ENCODE assay signal across 9 cellular contexts in genomic region chr11:73312806-73313403, GRCh38. TPM values are rescaled to one million over a fixed set of nuclear protein-coding genes. Genes with fewer than 3 reads are reported as not detected.
DNase-seq lines count a peak whose midpoint lies in the region; ATAC-seq and TF ChIP-seq lines count a peak whose summit lies in the region.
"Had no signal": no experiment of that assay in that cellular context is flagged by ENCODE, and none has a peak within 500 bp of the region (broad histone marks: within the 10 kb centered on the region; RNA-seq: fewer than 3 reads in every experiment).

No MANE protein-coding gene starts in this region.

- H3K27me3 ChIP-seq in H7 (ENCODE audit: control insufficient read depth, insufficient read depth, low read length) (peaks cover 22% of the 10 kb centered on the region), liver (ENCODE audit: control insufficient read depth in 4 of 4, insufficient read depth in 4 of 4, low read length in 3 of 4) (no peaks in the 10 kb centered on the region), stomach (no peaks in the 10 kb centered on the region)

- TF ChIP-seq POLR2A in stomach (IDR thresholded peaks at IDR 0.05), result no peak

- peak overlapping the region; percentile 68 for H3K4me3 Mint-ChIP-seq in MCF 10A (ENCODE audit: unreplicated experiment)

- H3K27me3 Mint-ChIP-seq in MCF 10A (ENCODE audit: insufficient read depth, unreplicated experiment), result no peaks in the 10 kb centered on the region

- H3K4me1 ChIP-seq in liver (ENCODE audit: control insufficient read depth in 4 of 4, insufficient read depth in 4 of 4, low read length in 3 of 4) (peaks cover under 1 to 20% (median 9%) of the 10 kb centered on the region in 4 donors), stomach (peaks cover 79 to 98% (median 95%) of the 10 kb centered on the region in 4 donors)

- no peak for TF ChIP-seq RAD21 in liver (IDR thresholded peaks at IDR 0.05)

- DNase-seq in H7 (peak; percentile 45), MCF 10A (ENCODE audit: unreplicated experiment) (no peak), stomach (no peak), NCI-H1417 treated with DMSO at 0.1 percent for 48 hours (lab: John Stamatoyannopoulos, UW) (no peak), KBM-7 (no peak), NOMO-1 treated with DMSO at 0.1 percent for 48 hours (lab: John Stamatoyannopoulos, UW; ENCODE audit: unreplicated experiment) (no peak)

- intact Hi-C loops in MCF 10A (cut with micrococcal nuclease) (no loop called here), stomach (cut with DNase I; ENCODE audit: low total_unique reads) (no loop called here)

- H3K27ac ChIP-seq in liver (ENCODE audit: low read depth in 1 of 2, low read length in 2 of 2) (peak overlapping the region; percentile 6 to 21), stomach (peak overlapping the region in 4 of 5 donors; percentile 94 to 97 (median 95))

- H3K9ac ChIP-seq in liver (ENCODE audit: low read depth in 1 of 2, low read length in 2 of 2), result no peak overlapping the region

- H3K4me3 ChIP-seq in H7 (ENCODE audit: insufficient read depth, low read depth, low read length) (no peak overlapping the region), liver (ENCODE audit: low read depth in 1 of 3, low read length in 3 of 3) (peak overlapping the region in 1 of 3 donors; percentile 8), stomach (peak overlapping the region; percentile 55 to 83 (median 74))

- H3K36me3 Mint-ChIP-seq in MCF 10A (ENCODE audit: insufficient read depth, unreplicated experiment), result peaks cover 5% of the 10 kb centered on the region

- no peaks in the 10 kb centered on the region for H3K9me3 Mint-ChIP-seq in MCF 10A (ENCODE audit: unreplicated experiment)

- ATAC-seq in GM21381 (IDR thresholded peaks at IDR 0.05; ENCODE audit: unreplicated experiment), result no peak

- H3K27ac Mint-ChIP-seq in MCF 10A (ENCODE audit: low read depth, unreplicated experiment), result peak overlapping the region; percentile 89

- H3K9me3 ChIP-seq in liver (ENCODE audit: control insufficient read depth in 4 of 4, low read length in 3 of 4) (no peaks in the 10 kb centered on the region), stomach (no peaks in the 10 kb centered on the region)

- BruUV-seq in MCF 10A (replicated peaks; lab: Mats Ljungman, UMichigan), result no TSS peak

- 77% methylated on average over 7 of the region's 7 CpGs for WGBS in liver
- WGBS in stomach, 5 donors, result 55 to 69% (median 66%) methylated on average over 7 of the region's 7 CpGs

- TF ChIP-seq CTCF in MCF 10A (IDR thresholded peaks at IDR 0.05; ENCODE audit: unreplicated experiment) (no peak), liver (IDR thresholded peaks at IDR 0.05; ENCODE audit: low read depth, low read length, missing input control) (no peak), stomach (IDR thresholded peaks at IDR 0.05) (no peak)

- H3K4me1 Mint-ChIP-seq in MCF 10A (ENCODE audit: insufficient read depth, unreplicated experiment), result peaks cover 46% of the 10 kb centered on the region

- in situ Hi-C loops in KBM-7 (cut with MboI; ENCODE audit: low pct_unique_long_range_greater_than_20kb, low sequenced_read_pairs), result no loop called here

- no peak for TF ChIP-seq EP300 in stomach (IDR thresholded peaks at IDR 0.05)

- peaks cover 2% of the 10 kb centered on the region; the same call in 1 of the 2 replicates for H3K36me3 ChIP-seq in H7 (replicated peaks; ENCODE audit: control insufficient read depth, insufficient read depth, low read length)
- no peaks in the 10 kb centered on the region for H3K36me3 ChIP-seq in liver (ENCODE audit: control insufficient read depth in 4 of 4, insufficient read depth in 3 of 4, low read depth in 1 of 4, low read length in 3 of 4)
- H3K36me3 ChIP-seq in stomach, result no peaks in the 10 kb centered on the region

- POLR2A ChIA-PET in MCF 10A (lab: Yijun Ruan, JAX), result interaction anchor here (0.5 to 0.9 kb wide), 2 partner anchors 42 to 842 kb away, joined by 3 to 4 read pairs; no protein-coding TSS in a partner anchor

- CTCF ChIA-PET in MCF 10A (lab: Yijun Ruan, JAX), result interaction anchor here (0.7 to 3.5 kb wide), 4 partner anchors 11 to 323 kb away, joined by 3 to 20 read pairs (median 5); no protein-coding TSS in a partner anchor

TF ChIP-seq in liver, 16 proteins besides CTCF, POLR2A, EP300 and RAD21:
- TF ChIP-seq GABPA (IDR thresholded peaks at IDR 0.05 in 1 of 2, conservative IDR thresholded peaks at IDR 0.05 in 1 of 2), result no peak
- no peak for TF ChIP-seq EGR1 (IDR thresholded peaks at IDR 0.05; ENCODE audit: low read depth in 2 of 2)
- TF ChIP-seq HNF4G (IDR thresholded peaks at IDR 0.05), result no peak
- TF ChIP-seq HNF4A (conservative IDR thresholded peaks at IDR 0.05), result no peak
- TF ChIP-seq FOXA1 (IDR thresholded peaks at IDR 0.05), result no peak
- TF ChIP-seq NR2F2 (IDR thresholded peaks at IDR 0.05), result no peak

RNA-seq across cellular contexts. Expression of gene ARHGEF17, which starts 4.8 kb away (rescaled TPM):
- total RNA-seq in H7 (2014; rRNA removed; shearing (Covaris generic)), result 3.3 and 6.6 TPM in 2 replicates
- total RNA-seq in MCF 10A (2022), result 27.6 and 29.3 TPM in 2 replicates
- total RNA-seq in liver, result 10 to 100 TPM in 1 of 2 donors, 1 to 10 TPM in 1; 7.7 to 12.6 TPM
- polyA plus RNA-seq in liver, result 1 to 10 TPM; 2.6 to 3.8 TPM
- total RNA-seq in stomach, result 10 to 100 TPM; 29.9 to 66.5 (median 38.8) TPM
- polyA plus RNA-seq in stomach, result 10 to 100 TPM in 2 of 3 donors, 1 to 10 TPM in 1; 5.0 to 13.1 (median 10.8) TPM

RNA-seq across cellular contexts. Expression of gene P2RY6, which starts 40.8 kb away (rescaled TPM):
- total RNA-seq in H7 (2014; rRNA removed; shearing (Covaris generic)), result 0.66 TPM in 1 of 2 replicates, not detected in the other
- total RNA-seq in MCF 10A (2022) (not detected in 2 replicates), liver (under 1 TPM; 0.59 to 0.98 TPM), stomach (1 to 10 TPM in 1 of 5 donors, under 1 TPM in 1, not detected in 3; 0.29 to 1.3 TPM)
- polyA plus RNA-seq in liver (1 to 10 TPM in 1 of 2 donors, under 1 TPM in 1; 0.21 to 1.3 TPM), stomach (1 to 10 TPM; 1.2 to 2.9 (median 2.1) TPM)
- total RNA-seq: OCI-LY7 had no signal
